14 cellular contexts compared by ENCODE assay signal in genomic region chr16:52873997-52874500, GRCh38.
"Had no signal": no experiment of that assay in that cellular context is flagged by ENCODE, and none has a peak within 500 bp of the region (broad histone marks: within the 10 kb centered on the region; RNA-seq: fewer than 3 reads in every experiment).

No MANE protein-coding gene starts in this region.

- H3K36me3 ChIP-seq: adrenal gland, cardiac muscle cell, esophagus muscularis mucosa, thyroid gland had no signal

- H3K27me3 ChIP-seq: adrenal gland, cardiac muscle cell, thyroid gland had no signal

- ATAC-seq: activated CD4-positive, alpha-beta T cell treated with anti-CD3 and anti-CD28 coated beads for 36 hours; activated naive CD4-positive, alpha-beta T cell treated with anti-CD3 and anti-CD28 coated beads, Interleukin-2, amount 50 U/mL, for 72 hours; natural killer cell; stimulated activated naive B cell treated with anti-CD40 and anti-IgM and Interleukin-4, amounts not matched to agents 10 μg/mL and 1 μg/mL and 100 μg/mL, for 72 hours; T-helper 17 cell had no signal

- H3K4me1 Mint-ChIP-seq: activated CD4-positive, alpha-beta T cell treated with anti-CD3 and anti-CD28 coated beads for 36 hours; immature natural killer cell; natural killer cell; stimulated activated naive B cell treated with anti-CD40 and anti-IgM and Interleukin-4, amounts not matched to agents 10 μg/mL and 1 μg/mL and 100 μg/mL, for 72 hours; T-helper 17 cell had no signal

- H3K9me3 ChIP-seq: adrenal gland, esophagus muscularis mucosa, thyroid gland had no signal

- H3K4me3 ChIP-seq: adrenal gland, cardiac muscle cell, esophagus muscularis mucosa, thyroid gland had no signal

- DNase-seq: activated CD4-positive, alpha-beta T cell treated with anti-CD3 and anti-CD28 coated beads for 36 hours; activated CD4-positive, alpha-beta T cell treated with anti-CD3 and anti-CD28 coated beads, Interleukin-2, amount 50 U/mL, for 48 hours; activated gamma-delta T cell treated with Interleukin-2 at 50 U/mL for 16 hours; adrenal gland; effector CD8-positive, alpha-beta T cell; immature natural killer cell; natural killer cell; stimulated activated naive B cell treated with anti-CD40 and anti-IgM and Interleukin-4, amounts not matched to agents 10 μg/mL and 1 μg/mL and 100 μg/mL, for 72 hours; T-helper 17 cell; thyroid gland had no signal

- H3K27ac Mint-ChIP-seq: activated CD4-positive, alpha-beta T cell treated with anti-CD3 and anti-CD28 coated beads for 36 hours; activated naive CD4-positive, alpha-beta T cell treated with anti-CD3 and anti-CD28 coated beads, Interleukin-2, amount 50 U/mL, for 72 hours; dendritic cell treated with granulocyte-macrophage colony-stimulating factor and Interleukin-4, amounts not matched to agents 40 ng/mL and 50 ng/mL, for 4 days; immature natural killer cell; natural killer cell; stimulated activated naive B cell treated with anti-CD40 and anti-IgM and Interleukin-4, amounts not matched to agents 10 μg/mL and 1 μg/mL and 100 μg/mL, for 72 hours; T-helper 17 cell had no signal

- H3K27me3 Mint-ChIP-seq: dendritic cell treated with granulocyte-macrophage colony-stimulating factor and Interleukin-4, amounts not matched to agents 40 ng/mL and 50 ng/mL, for 4 days; T-helper 17 cell had no signal

- H3K27ac ChIP-seq: adrenal gland, cardiac muscle cell, esophagus muscularis mucosa, thyroid gland had no signal

- H3K36me3 Mint-ChIP-seq: activated naive CD4-positive, alpha-beta T cell treated with anti-CD3 and anti-CD28 coated beads, Interleukin-2, amount 50 U/mL, for 72 hours; immature natural killer cell; natural killer cell; stimulated activated naive B cell treated with anti-CD40 and anti-IgM and Interleukin-4, amounts not matched to agents 10 μg/mL and 1 μg/mL and 100 μg/mL, for 72 hours had no signal

- H3K4me1 ChIP-seq: adrenal gland, esophagus muscularis mucosa, thyroid gland had no signal

- H3K4me3 Mint-ChIP-seq: activated CD4-positive, alpha-beta T cell treated with anti-CD3 and anti-CD28 coated beads for 36 hours; dendritic cell treated with granulocyte-macrophage colony-stimulating factor and Interleukin-4, amounts not matched to agents 40 ng/mL and 50 ng/mL, for 4 days; immature natural killer cell; natural killer cell; stimulated activated naive B cell treated with anti-CD40 and anti-IgM and Interleukin-4, amounts not matched to agents 10 μg/mL and 1 μg/mL and 100 μg/mL, for 72 hours; T-helper 17 cell had no signal
